In genomic region chr15:22757440-22758071, GRCh38 we compare ENCODE assay signal across 8 cellular contexts. TPM values are rescaled to one million over a fixed set of nuclear protein-coding genes. Genes with fewer than 3 reads are reported as not detected.
DNase-seq lines count a peak whose midpoint lies in the region; ATAC-seq and TF ChIP-seq lines count a peak whose summit lies in the region.
"Not testable (repeated sequence)": the region's sequence is repeated elsewhere in the genome, so short reads cannot be mapped to it uniquely, and the experiment has no call there.

No MANE protein-coding gene starts in this region.

- not testable (repeated sequence) for H3K4me1 ChIP-seq in lower lobe of right lung

- peaks cover 15% of the 10 kb centered on the region for H3K4me1 Mint-ChIP-seq in activated T-cell treated with anti-CD3 and anti-CD28 coated beads, Interleukin-2, amount 50 U/mL, for 4 hours (ENCODE audit: low read depth)
- peaks cover 5 to 12% of the 10 kb centered on the region in 2 donors for H3K4me1 Mint-ChIP-seq in effector memory CD8-positive, alpha-beta T cell (ENCODE audit: low read depth in 2 of 2)

- not testable (repeated sequence) for TF ChIP-seq CTCF in AG09309 (IDR thresholded peaks at IDR 0.05; ENCODE audit: control insufficient read depth, insufficient read depth, low read depth, low read length, missing control alignments); lower lobe of right lung (IDR thresholded peaks at IDR 0.05)

- ATAC-seq in GM18870 (IDR thresholded peaks at IDR 0.05; ENCODE audit: unreplicated experiment) (peak; percentile 43), HG03139 (IDR thresholded peaks at IDR 0.05; ENCODE audit: unreplicated experiment) (peak; percentile 77), lower lobe of right lung (peak; percentile 92 to 98)
- peak; percentile 84 to 90 for ATAC-seq in activated T-cell treated with anti-CD3 and anti-CD28 coated beads, Interleukin-2, amount 50 U/mL, for 4 hours
- peak; percentile 85 for ATAC-seq in effector memory CD8-positive, alpha-beta T cell (replicated peaks)

- H3K4me3 ChIP-seq in AG09309 (ENCODE audit: control insufficient read depth, low read depth, low read length): peak overlapping the region; percentile 36
- H3K4me3 ChIP-seq in lower lobe of right lung: peak overlapping the region; percentile 53

- H3K36me3 Mint-ChIP-seq in activated T-cell treated with anti-CD3 and anti-CD28 coated beads, Interleukin-2, amount 50 U/mL, for 4 hours (ENCODE audit: insufficient read depth); effector memory CD8-positive, alpha-beta T cell (ENCODE audit: insufficient read depth): not testable (repeated sequence)

- intact Hi-C loops in lower lobe of right lung (cut with DNase I): not testable (repeated sequence)

- H3K27me3 Mint-ChIP-seq in activated T-cell treated with anti-CD3 and anti-CD28 coated beads, Interleukin-2, amount 50 U/mL, for 4 hours (ENCODE audit: low read depth); effector memory CD8-positive, alpha-beta T cell: not testable (repeated sequence)

- not testable (repeated sequence) for H3K27ac ChIP-seq in lower lobe of right lung

- H3K36me3 ChIP-seq in lower lobe of right lung: not testable (repeated sequence)

- not testable (repeated sequence) for H3K9me3 Mint-ChIP-seq in activated T-cell treated with anti-CD3 and anti-CD28 coated beads, Interleukin-2, amount 50 U/mL, for 4 hours; effector memory CD8-positive, alpha-beta T cell

- peak overlapping the region; percentile 78 to 82 for H3K27ac Mint-ChIP-seq in effector memory CD8-positive, alpha-beta T cell

- DNase-seq in AG09309 (ENCODE audit: low read depth): not testable (repeated sequence)
- DNase-seq in NOMO-1 (lab: John Stamatoyannopoulos, UW; ENCODE audit: unreplicated experiment in 2 of 2) (peak; percentile 68 to 72), lower lobe of right lung (peak; percentile 56)
- DNase-seq in activated T-cell treated with anti-CD3 and anti-CD28 coated beads, Interleukin-2, amount 50 U/mL, for 4 hours: peak; percentile 36
- DNase-seq in effector memory CD8-positive, alpha-beta T cell: peak; percentile 14 to 30 (median 24)
- DNase-seq in stimulated activated CD4-positive, alpha-beta T cell treated with anti-CD3 and anti-CD28 coated beads, Interleukin-15, amount 100 ng/mL, for 24 hours: peak; percentile 71

- H3K27me3 ChIP-seq in lower lobe of right lung (ENCODE audit: low read depth): not testable (repeated sequence)

- peak overlapping the region; percentile 82 for H3K4me3 Mint-ChIP-seq in activated T-cell treated with anti-CD3 and anti-CD28 coated beads, Interleukin-2, amount 50 U/mL, for 4 hours
- peak overlapping the region; percentile 86 to 93 for H3K4me3 Mint-ChIP-seq in effector memory CD8-positive, alpha-beta T cell

- not testable (repeated sequence) for H3K9me3 ChIP-seq in lower lobe of right lung

RNA-seq across cellular contexts. Expression of gene NIPA1, which starts 28.9 kb away (rescaled TPM):
- 10 to 100 TPM; 57.9 to 84.9 (median 69.0) TPM for total RNA-seq in activated T-cell treated with anti-CD3 and anti-CD28 coated beads, Interleukin-2, amount 50 U/mL, for 4 hours
- total RNA-seq in lower lobe of right lung: 15.2 TPM

Comparison
In these comparisons a context has a peak if more than half of its experiments do, and no peak if none do; other contexts are left out.
1. ATAC-seq: peak in every context shown above with its lines; median percentile 95 in lower lobe of right lung; 87 in activated T-cell treated with anti-CD3 and anti-CD28 coated beads, Interleukin-2, amount 50 U/mL, for 4 hours; 85 in effector memory CD8-positive, alpha-beta T cell; 77 in HG03139; 43 in GM18870.